In genomic region chr17:58391302-58391984, GRCh38 we compare ENCODE assay signal across 1 cellular context.
TF ChIP-seq lines count a peak whose summit lies in the region.

No MANE protein-coding gene starts in this region.

TF ChIP-seq in SK-N-SH treated with all-trans-retinoic acid at 6 μM for 48 hours, 23 proteins besides CTCF, POLR2A, EP300 and RAD21 (continued from another document):
- peak; percentile 72; the same call in 1 of the 2 replicates for TF ChIP-seq TCF4 (CRISPR knock-in tag; IDR thresholded peaks at IDR 0.05; ENCODE audit: borderline replicate concordance)
- no peak for TF ChIP-seq PPARA (CRISPR knock-in tag; IDR thresholded peaks at IDR 0.05; ENCODE audit: borderline replicate concordance)
- TF ChIP-seq ZNF565 (CRISPR knock-in tag; conservative IDR thresholded peaks at IDR 0.05; ENCODE audit: low read depth), result 0 out of 2 replicates have a peak, but pooled peaks have one; percentile 38
